26 cellular contexts compared by ENCODE assay signal in genomic region chr15:45854455-45855202, GRCh38.
"Had no signal": no experiment of that assay in that cellular context is flagged by ENCODE, and none has a peak within 500 bp of the region (broad histone marks: within the 10 kb centered on the region; RNA-seq: fewer than 3 reads in every experiment).

No MANE protein-coding gene starts in this region.

- H3K36me3 Mint-ChIP-seq: memory B cell; naive B cell; natural killer cell treated with Interleukin-12 subunit alpha and Interleukin-12 subunit beta and Interleukin-15 and Interleukin-18, amount 100 ng/mL, for 72 hours; stimulated activated memory B cell treated with anti-CD40 and anti-IgM and Interleukin-4, amounts not matched to agents 10 μg/mL and 1 μg/mL and 100 μg/mL, for 72 hours had no signal

- H3K27ac Mint-ChIP-seq: dendritic cell treated with granulocyte-macrophage colony-stimulating factor and Interleukin-4, amounts not matched to agents 40 ng/mL and 50 ng/mL, for 4 days; endodermal cell; memory B cell; natural killer cell treated with Interleukin-12 subunit alpha and Interleukin-12 subunit beta and Interleukin-15 and Interleukin-18, amount 100 ng/mL, for 72 hours; stimulated activated memory B cell treated with anti-CD40 and anti-IgM and Interleukin-4, amounts not matched to agents 10 μg/mL and 1 μg/mL and 100 μg/mL, for 72 hours had no signal

- H3K4me3 Mint-ChIP-seq: dendritic cell treated with granulocyte-macrophage colony-stimulating factor and Interleukin-4, amounts not matched to agents 40 ng/mL and 50 ng/mL, for 4 days; endodermal cell; memory B cell; naive B cell; natural killer cell treated with Interleukin-12 subunit alpha and Interleukin-12 subunit beta and Interleukin-15 and Interleukin-18, amount 100 ng/mL, for 72 hours; neural crest cell; stimulated activated memory B cell treated with anti-CD40 and anti-IgM and Interleukin-4, amounts not matched to agents 10 μg/mL and 1 μg/mL and 100 μg/mL, for 72 hours had no signal

- ATAC-seq: left lobe of liver; natural killer cell treated with Interleukin-12 subunit alpha and Interleukin-12 subunit beta and Interleukin-15 and Interleukin-18, amount 100 ng/mL, for 72 hours; stimulated activated memory B cell treated with anti-CD40 and anti-IgM and Interleukin-4, amounts not matched to agents 10 μg/mL and 1 μg/mL and 100 μg/mL, for 72 hours; stimulated activated naive CD8-positive, alpha-beta T cell treated with anti-CD3 and anti-CD28 coated beads, Interleukin-15, Interleukin-2, amounts not matched to agents 100 U/mL and 50 U/mL, for 24 hours had no signal

- H3K4me1 Mint-ChIP-seq: memory B cell; naive B cell; neural crest cell; stimulated activated memory B cell treated with anti-CD40 and anti-IgM and Interleukin-4, amounts not matched to agents 10 μg/mL and 1 μg/mL and 100 μg/mL, for 72 hours had no signal

- H3K27me3 Mint-ChIP-seq: dendritic cell treated with granulocyte-macrophage colony-stimulating factor and Interleukin-4, amounts not matched to agents 40 ng/mL and 50 ng/mL, for 4 days; natural killer cell treated with Interleukin-12 subunit alpha and Interleukin-12 subunit beta and Interleukin-15 and Interleukin-18, amount 100 ng/mL, for 72 hours; progenitor cell of endocrine pancreas; stimulated activated memory B cell treated with anti-CD40 and anti-IgM and Interleukin-4, amounts not matched to agents 10 μg/mL and 1 μg/mL and 100 μg/mL, for 72 hours had no signal

- H3K9ac ChIP-seq: parathyroid adenoma had no signal

- FAIRE-seq: frontal cortex, kidney, urothelium cell line had no signal

- DNase-seq: colonic mucosa; effector CD8-positive, alpha-beta T cell; endodermal cell; erythroblast; esophagus squamous epithelium; kidney; naive B cell; sigmoid colon; stimulated activated CD4-positive, alpha-beta T cell treated with anti-CD3 and anti-CD28 coated beads, Interleukin-4, amount 100 ng/mL, for 4 hours; stimulated activated naive CD8-positive, alpha-beta T cell treated with anti-CD3 and anti-CD28 coated beads, Interleukin-15, Interleukin-2, amounts not matched to agents 100 U/mL and 50 U/mL, for 24 hours had no signal

- H2AFZ ChIP-seq: parathyroid adenoma had no signal

- H3K9me3 ChIP-seq: colonic mucosa, esophagus squamous epithelium, neutrophil, right atrium auricular region, thoracic aorta, upper lobe of left lung had no signal

- H3K36me3 ChIP-seq: colonic mucosa, esophagus squamous epithelium, neutrophil, right atrium auricular region, sigmoid colon, thoracic aorta, tibial nerve, upper lobe of left lung had no signal

- H3K79me2 ChIP-seq: parathyroid adenoma had no signal

- H3K27ac ChIP-seq: colonic mucosa, esophagus squamous epithelium, neutrophil, parathyroid adenoma, right atrium auricular region, sigmoid colon, thoracic aorta, tibial nerve had no signal

- H3K27me3 ChIP-seq: colonic mucosa, esophagus squamous epithelium, neutrophil, right atrium auricular region, sigmoid colon, tibial nerve, upper lobe of left lung had no signal

- H3K4me1 ChIP-seq: colonic mucosa, parathyroid adenoma, right atrium auricular region, tibial nerve had no signal

- H3K4me3 ChIP-seq: colonic mucosa, esophagus squamous epithelium, lung, right atrium auricular region, sigmoid colon, thoracic aorta, tibial nerve, upper lobe of left lung had no signal
